19 cellular contexts compared by ENCODE assay signal in the genomic region with DNA sequence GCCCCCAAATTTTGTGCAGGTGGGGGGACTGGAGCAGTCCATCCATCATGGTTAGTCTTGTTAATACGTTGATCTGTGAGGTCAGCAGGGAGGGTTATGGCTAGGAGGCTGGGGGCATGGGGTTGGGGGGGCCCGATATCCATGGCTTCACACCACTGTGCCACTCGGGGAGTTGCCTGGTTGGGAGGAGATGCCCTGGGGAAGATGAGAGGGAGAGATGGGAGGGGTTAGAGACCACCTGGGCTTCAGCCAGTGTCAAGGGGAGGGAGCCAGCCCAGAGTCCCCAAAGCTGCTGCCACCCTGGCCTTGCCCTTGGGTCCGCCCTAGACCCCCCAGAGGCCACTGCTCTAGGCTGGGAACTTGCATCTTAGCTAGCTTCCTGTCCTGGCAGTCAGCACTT. TPM values are rescaled to one million over a fixed set of nuclear protein-coding genes. Genes with fewer than 3 reads are reported as not detected.
DNase-seq lines count a peak whose midpoint lies in the region; TF ChIP-seq lines count a peak whose summit lies in the region.
"Had no signal": no experiment of that assay in that cellular context is flagged by ENCODE, and none has a peak within 500 bp of the region (broad histone marks: within the 10 kb centered on the region; RNA-seq: fewer than 3 reads in every experiment).

No MANE protein-coding gene starts in this region.

- peaks cover 3 to 29% of the 10 kb centered on the region in 2 donors for H3K36me3 ChIP-seq in muscle layer of duodenum (ENCODE audit: control insufficient read depth in 1 of 2, insufficient read depth in 2 of 2, low read length in 2 of 2)
- H3K36me3 ChIP-seq in thyroid gland, result peaks cover 19 to 25% of the 10 kb centered on the region in 2 donors

- peaks cover 4% of the 10 kb centered on the region; the same call in 1 of the 2 replicates for H3K27me3 Mint-ChIP-seq in HFFc6 (ENCODE audit: insufficient read depth)

- intact Hi-C loops in thyroid gland (cut with DNase I), result no loop called here
- intact Hi-C loops in posterior vena cava (cut with DNase I), result no loop called here

- H3K9me3 ChIP-seq in muscle layer of duodenum (ENCODE audit: control insufficient read depth in 1 of 2, low read length in 2 of 2) (no peaks in the 10 kb centered on the region), thyroid gland (no peaks in the 10 kb centered on the region)

- H3K4me1 ChIP-seq in muscle layer of duodenum (ENCODE audit: control insufficient read depth in 1 of 2, insufficient read depth in 2 of 2, low read length in 2 of 2) (peaks cover 8 to 35% of the 10 kb centered on the region in 2 donors), thyroid gland (peaks cover 30 to 35% of the 10 kb centered on the region in 2 donors)

- WGBS in thyroid gland, 2 donors, result 87 to 89% methylated on average over 4 of the region's 4 CpGs

- peak overlapping the region; percentile 99 for H3K27ac Mint-ChIP-seq in HFFc6
- H3K27ac Mint-ChIP-seq: activated naive CD4-positive, alpha-beta T cell treated with anti-CD3 and anti-CD28 coated beads for 36 hours had no signal

- H3K4me1 Mint-ChIP-seq in HFFc6 (ENCODE audit: low read depth), result peaks cover 35% of the 10 kb centered on the region

- no peaks in the 10 kb centered on the region for H3K9me3 Mint-ChIP-seq in HFFc6
- H3K9me3 Mint-ChIP-seq: activated naive CD4-positive, alpha-beta T cell treated with anti-CD3 and anti-CD28 coated beads for 36 hours; naive B cell had no signal

- H3K4me3 ChIP-seq in muscle layer of duodenum (ENCODE audit: low read depth in 1 of 2, low read length in 2 of 2), result peak overlapping the region in 1 of 2 donors; percentile 81
- no peak overlapping the region for H3K4me3 ChIP-seq in thyroid gland (replicated peaks in 1 of 3)

- H3K4me3 Mint-ChIP-seq in HFFc6, result peak overlapping the region; percentile 83
- H3K4me3 Mint-ChIP-seq: activated naive CD4-positive, alpha-beta T cell treated with anti-CD3 and anti-CD28 coated beads for 36 hours; naive B cell had no signal

- peak overlapping the region; percentile 60 for H3K27ac ChIP-seq in cingulate gyrus (ENCODE audit: low read depth, low read length)
- peak overlapping the region; percentile 83 for H3K27ac ChIP-seq in muscle layer of duodenum (ENCODE audit: low read length)
- H3K27ac ChIP-seq in thyroid gland, result peak overlapping the region in 2 of 3 donors; percentile 65 to 79
- H3K27ac ChIP-seq: C4-2B had no signal

- peaks cover 30% of the 10 kb centered on the region for H3K36me3 Mint-ChIP-seq in HFFc6 (ENCODE audit: low read depth)

- H3K27me3 ChIP-seq in muscle layer of duodenum (ENCODE audit: low read depth, low read length), result no peaks in the 10 kb centered on the region
- H3K27me3 ChIP-seq in thyroid gland, result no peaks in the 10 kb centered on the region

- TF ChIP-seq CTCF in HFFc6 (IDR thresholded peaks at IDR 0.05) (no peak), thyroid gland (IDR thresholded peaks at IDR 0.05) (no peak)

- DNase-seq in HFFc6 (no peak), thyroid gland (no peak), SHP77 treated with DMSO at 0.1 percent for 48 hours (lab: John Stamatoyannopoulos, UW) (no peak), NCI-H82 (lab: John Stamatoyannopoulos, UW) (no peak), posterior vena cava (ENCODE audit: low spot score) (no peak)
- DNase-seq: activated CD4-positive, CD25-positive, alpha-beta regulatory T cell; activated naive CD4-positive, alpha-beta T cell treated with anti-CD3 and anti-CD28 coated beads for 36 hours; central memory CD4-positive, alpha-beta T cell; DMS53; HCEC 1CT; KBM-7; naive B cell; NCI-H1417 treated with DMSO at 0.1 percent for 48 hours; NCI-H345; stimulated activated naive CD4-positive, alpha-beta T cell; SW 1271 had no signal

- no peak for TF ChIP-seq POLR2A in thyroid gland (IDR thresholded peaks at IDR 0.05)

RNA-seq across cellular contexts. Expression of a gene that starts 1.8 kb away (rescaled TPM):
- total RNA-seq in HFFc6 (2021; fragmentation: NEBNext Ultra II Directional; extraction: Animal tissue kit (Norgen Biotek cat#: 25700)), result 100 to 1,000 TPM in 4 of 6 experiments, 10 to 100 TPM in 2; 85.5 to 144 (median 102) TPM
- total RNA-seq in thyroid gland (10 to 100 TPM; 18.9 to 32.6 (median 26.3) TPM), posterior vena cava (100 to 1,000 TPM; 218 to 281 TPM)

RNA-seq across cellular contexts. Expression of a gene that starts 8.5 kb away (rescaled TPM):
- total RNA-seq in HFFc6 (2021; fragmentation: NEBNext Ultra II Directional; extraction: Animal tissue kit (Norgen Biotek cat#: 25700)), result 10 to 100 TPM; 53.4 to 63.2 (median 55.3) TPM
- 10 to 100 TPM; 38.2 to 69.7 (median 48.3) TPM for total RNA-seq in thyroid gland
- 10 to 100 TPM; 50.9 to 61.1 TPM for total RNA-seq in posterior vena cava

RNA-seq across cellular contexts. Expression of a gene that starts 15.0 kb away (rescaled TPM):
- 10 to 100 TPM; 14.0 to 15.1 (median 14.4) TPM for total RNA-seq in HFFc6 (2021; fragmentation: NEBNext Ultra II Directional; extraction: Animal tissue kit (Norgen Biotek cat#: 25700))
- total RNA-seq in thyroid gland, result 10 to 100 TPM; 18.3 to 33.0 (median 23.3) TPM
- 10 to 100 TPM; 14.9 to 22.4 TPM for total RNA-seq in posterior vena cava

RNA-seq across cellular contexts. Expression of a gene that starts 31.0 kb away (rescaled TPM):
- total RNA-seq in HFFc6 (2021; fragmentation: NEBNext Ultra II Directional; extraction: Animal tissue kit (Norgen Biotek cat#: 25700)), result under 1 TPM in 1 of 6 experiments, not detected in 5; 0.07 TPM
- total RNA-seq in thyroid gland, result 1 to 10 TPM in 3 of 4 donors, under 1 TPM in 1; 0.50 to 8.9 (median 3.9) TPM
- not detected for total RNA-seq in posterior vena cava

RNA-seq across cellular contexts. Expression of a gene that starts 50.9 kb away (rescaled TPM):
- not detected for total RNA-seq in HFFc6 (2021; fragmentation: NEBNext Ultra II Directional; extraction: Animal tissue kit (Norgen Biotek cat#: 25700))
- total RNA-seq in thyroid gland (not detected), posterior vena cava (not detected)
- total RNA-seq: activated naive CD4-positive, alpha-beta T cell treated with anti-CD3 and anti-CD28 coated beads for 36 hours had no signal
